ENCODE assay signal across 8 cellular contexts in the genomic region with DNA sequence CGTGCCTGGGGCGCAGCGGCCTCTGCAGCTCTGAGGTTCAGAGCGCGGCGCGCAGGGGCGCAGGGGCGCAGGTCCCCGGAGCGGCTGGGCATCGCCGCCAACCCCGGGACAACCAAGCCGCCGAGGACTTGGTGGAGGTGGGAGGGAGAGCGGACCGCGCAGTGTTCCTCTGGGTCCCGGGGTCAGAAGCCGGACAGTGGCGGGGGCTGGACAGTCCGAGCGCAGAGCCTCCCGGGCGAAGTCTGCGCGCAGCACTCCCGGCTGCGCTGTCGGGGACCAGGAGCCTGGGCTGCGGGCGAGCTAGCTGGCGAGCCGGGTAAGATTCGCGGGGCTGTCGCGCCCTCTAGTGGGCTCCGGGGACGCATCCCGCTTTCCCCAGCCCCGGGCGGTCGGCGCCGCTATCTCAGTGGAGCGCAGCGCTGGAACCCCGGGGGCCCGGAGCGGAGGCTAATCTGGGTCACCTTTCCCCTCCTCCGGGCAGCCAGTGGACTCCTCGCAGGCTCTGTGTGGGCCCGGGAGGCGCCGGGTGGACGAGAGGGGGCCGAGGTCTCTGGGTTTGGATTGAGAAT. TPM values are rescaled to one million over a fixed set of nuclear protein-coding genes. Genes with fewer than 3 reads are reported as not detected.
A peak's percentile ranks its signal among the peaks of the same experiment; 100 is the strongest.
DNase-seq lines count a peak whose midpoint lies in the region; ATAC-seq, FAIRE-seq and TF ChIP-seq lines count a peak whose summit lies in the region.

No MANE protein-coding gene starts in this region.

- H3K4me1 Mint-ChIP-seq in astrocyte (ENCODE audit: low read depth, unreplicated experiment) = peaks cover 11% of the 10 kb centered on the region

- H3K36me3 ChIP-seq in astrocyte (ENCODE audit: insufficient read depth, low read length) = no peaks in the 10 kb centered on the region

- H4K20me1 ChIP-seq in astrocyte (ENCODE audit: insufficient read depth, low read length) = peaks cover 26% of the 10 kb centered on the region

- ATAC-seq in HG02678 (IDR thresholded peaks at IDR 0.05; ENCODE audit: unreplicated experiment) = peak; percentile 92

- peaks cover 40% of the 10 kb centered on the region for H3K4me1 ChIP-seq in astrocyte (ENCODE audit: insufficient read depth, low read length)

- peak; percentile 83 for FAIRE-seq in GM12891 (lab: Jason Lieb, UNC)
- FAIRE-seq in astrocyte (lab: Jason Lieb, UNC) = no peak

- TF ChIP-seq CTCF in astrocyte (IDR thresholded peaks at IDR 0.05; ENCODE audit: insufficient read depth, low read depth, low read length) = peak; percentile 56

- H3K9me3 Mint-ChIP-seq in astrocyte (ENCODE audit: unreplicated experiment) = no peaks in the 10 kb centered on the region

- H3K9ac ChIP-seq in astrocyte (ENCODE audit: low read length) = peak overlapping the region; percentile 81

- H3K36me3 Mint-ChIP-seq in astrocyte (ENCODE audit: low read depth, unreplicated experiment) = no peaks in the 10 kb centered on the region

- peak overlapping the region; percentile 67 for H3K4me3 ChIP-seq in astrocyte (ENCODE audit: insufficient read depth, low read depth, low read length)

- H3K27me3 ChIP-seq in astrocyte (ENCODE audit: insufficient read depth, low read length) = peaks cover 7% of the 10 kb centered on the region

- peaks cover 69% of the 10 kb centered on the region for H3K79me2 ChIP-seq in astrocyte (ENCODE audit: insufficient read depth, low read length)

- peaks cover 29% of the 10 kb centered on the region for H3K27me3 Mint-ChIP-seq in astrocyte (ENCODE audit: low read depth, unreplicated experiment)

- H3K27ac ChIP-seq in astrocyte (ENCODE audit: low read depth, low read length) = peak overlapping the region; percentile 66

- peak overlapping the region; percentile 89 for H2AFZ ChIP-seq in astrocyte (ENCODE audit: low read depth, low read length)

- H3K4me3 Mint-ChIP-seq in astrocyte (ENCODE audit: unreplicated experiment) = peak overlapping the region; percentile 85

- H3K4me2 ChIP-seq in astrocyte (ENCODE audit: low read length) = peak overlapping the region; percentile 92

- peak overlapping the region; percentile 34 for H3K27ac Mint-ChIP-seq in astrocyte (ENCODE audit: unreplicated experiment)

- TF ChIP-seq POLR2A in GM12891 (IDR thresholded peaks at IDR 0.05; ENCODE audit: low read depth, low read length) = no peak

- H3K9me3 ChIP-seq in astrocyte (ENCODE audit: insufficient read depth, low read depth, low read length) = no peaks in the 10 kb centered on the region

- DNase-seq in GM12891 (ENCODE audit: insufficient read length, low spot score) = peak; percentile 89
- peak; percentile 69 for DNase-seq in NCI-H128 (lab: John Stamatoyannopoulos, UW; ENCODE audit: unreplicated experiment)
- peak; percentile 54 for DNase-seq in T-helper 9 cell
- peak; percentile 79 for DNase-seq in astrocyte (ENCODE audit: low read depth)
- DNase-seq in hepatic stellate cell (ENCODE audit: low spot score) = peak; percentile 91
- DNase-seq in retina = peak; percentile 97
- no peak for DNase-seq in cerebellar nuclear complex (lab: John Stamatoyannopoulos, UW)

TF ChIP-seq in GM12891, 5 proteins besides CTCF, POLR2A, EP300 and RAD21:
- TF ChIP-seq SPI1 (IDR thresholded peaks at IDR 0.05; ENCODE audit: low read depth, low read length) (no peak), POU2F2 (IDR thresholded peaks at IDR 0.05; ENCODE audit: low read depth, low read length) (0 out of 2 replicates have a peak, but pooled peaks have one; percentile 18), PAX5 (IDR thresholded peaks at IDR 0.05; ENCODE audit: insufficient read depth, low read length, severe bottlenecking) (peak; percentile 15)

RNA-seq across cellular contexts. Expression of gene PDGFRA, which starts 4.1 kb away (rescaled TPM):
- 0.27 TPM for polyA plus RNA-seq in GM12891 (2012; ENCODE audit: low read depth, missing spikeins)
- 9.2 and 12.6 TPM in 2 replicates for total RNA-seq in astrocyte

Comparison
In these comparisons a context has a peak if more than half of its experiments do, and no peak if none do; other contexts are left out.
1. DNase-seq: peak in GM12891 (single experiment), NCI-H128 (single experiment), T-helper 9 cell (single experiment), astrocyte (single experiment), hepatic stellate cell (single experiment) and retina (single experiment); none in cerebellar nuclear complex (0 of 2).